Comparison of ENCODE assay signal across 1 cellular context in genomic region chr2:108585446-108585845, GRCh38.
TF ChIP-seq lines count a peak whose summit lies in the region.

No MANE protein-coding gene starts in this region.

TF ChIP-seq in K562, 482 proteins besides CTCF, POLR2A, EP300 and RAD21:
- TF ChIP-seq, protein P1, sequence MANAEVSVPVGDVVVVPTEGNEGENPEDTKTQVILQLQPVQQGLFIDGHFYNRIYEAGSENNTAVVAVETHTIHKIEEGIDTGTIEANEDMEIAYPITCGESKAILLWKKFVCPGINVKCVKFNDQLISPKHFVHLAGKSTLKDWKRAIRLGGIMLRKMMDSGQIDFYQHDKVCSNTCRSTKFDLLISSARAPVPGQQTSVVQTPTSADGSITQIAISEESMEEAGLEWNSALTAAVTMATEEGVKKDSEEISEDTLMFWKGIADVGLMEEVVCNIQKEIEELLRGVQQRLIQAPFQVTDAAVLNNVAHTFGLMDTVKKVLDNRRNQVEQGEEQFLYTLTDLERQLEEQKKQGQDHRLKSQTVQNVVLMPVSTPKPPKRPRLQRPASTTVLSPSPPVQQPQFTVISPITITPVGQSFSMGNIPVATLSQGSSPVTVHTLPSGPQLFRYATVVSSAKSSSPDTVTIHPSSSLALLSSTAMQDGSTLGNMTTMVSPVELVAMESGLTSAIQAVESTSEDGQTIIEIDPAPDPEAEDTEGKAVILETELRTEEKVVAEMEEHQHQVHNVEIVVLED (CRISPR knock-in tag; IDR thresholded peaks at IDR 0.05) = no peak
- no peak for TF ChIP-seq ZNF830 (CRISPR knock-in tag; IDR thresholded peaks at IDR 0.05)
- TF ChIP-seq SPI1 (IDR thresholded peaks at IDR 0.05; ENCODE audit: borderline replicate concordance, low read depth, low read length) = peak; percentile 14; the same call in 1 of the 2 replicates
